In genomic region chr6:38370653-38371311, GRCh38 we compare ENCODE assay signal across 1 cellular context.
TF ChIP-seq lines count a peak whose summit lies in the region.

No MANE protein-coding gene starts in this region.

TF ChIP-seq in HEK293, 187 proteins besides CTCF, POLR2A, EP300 and RAD21 (continued from another document):
- TF ChIP-seq ZNF639 (tag by site-specific recombination; IDR thresholded peaks at IDR 0.05) (no peak), IKZF3 (tag by site-specific recombination; IDR thresholded peaks at IDR 0.05) (0 out of 2 replicates have a peak, but pooled peaks have one; percentile 47), ZSCAN30 (tag by site-specific recombination; IDR thresholded peaks at IDR 0.05) (peak; percentile 72; the same call in 1 of the 2 replicates), KLF10 (tag by site-specific recombination; IDR thresholded peaks at IDR 0.05) (no peak), ZNF335 (tag by site-specific recombination; conservative IDR thresholded peaks at IDR 0.05) (peak; percentile 15; the same call in 1 of the 2 replicates), ZNF843 (tag by site-specific recombination; IDR thresholded peaks at IDR 0.05) (peak; percentile 44; the same call in 1 of the 2 replicates), ZNF24 (tag by site-specific recombination; IDR thresholded peaks at IDR 0.05) (no peak)
